In the genomic region with DNA sequence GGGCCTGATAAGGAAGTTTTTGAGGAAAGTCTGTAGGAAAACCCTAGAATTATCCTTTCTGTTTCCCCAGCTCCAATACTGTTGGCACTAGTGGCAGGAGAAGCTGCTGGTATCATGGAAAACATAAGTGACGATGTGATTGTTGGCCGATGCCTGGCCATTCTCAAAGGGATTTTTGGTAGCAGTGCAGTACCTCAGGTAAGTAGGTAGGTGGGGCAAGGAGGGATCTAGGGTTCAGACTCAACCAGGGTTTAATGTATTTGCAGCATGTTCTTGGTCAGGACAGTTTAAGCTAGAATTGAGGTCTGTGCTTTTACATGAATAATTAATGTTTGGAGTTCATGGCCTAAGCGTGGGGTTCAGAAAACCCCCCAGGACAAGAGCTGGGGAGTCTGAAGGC, we compare ENCODE assay signal across 9 cellular contexts.
DNase-seq lines count a peak whose midpoint lies in the region; ATAC-seq, FAIRE-seq and TF ChIP-seq lines count a peak whose summit lies in the region.
"Had no signal": no experiment of that assay in that cellular context is flagged by ENCODE, and none has a peak within 500 bp of the region (broad histone marks: within the 10 kb centered on the region; RNA-seq: fewer than 3 reads in every experiment).

No MANE protein-coding gene starts in this region.

- DNase-seq in HuH-7 (ENCODE audit: low spot score) (peak; percentile 13), left lobe of liver (ENCODE audit: low spot score) (no peak), mesenteric fat pad (ENCODE audit: low spot score) (no peak), D721Med (ENCODE audit: insufficient read length, low spot score) (no peak)
- DNase-seq: NCI-H1417 treated with DMSO at 0.1 percent for 48 hours had no signal

- no peaks in the 10 kb centered on the region for H3K9me2 ChIP-seq in DOHH2 (replicated peaks; ENCODE audit: control insufficient read depth, low read length)

- no peak overlapping the region for H3K4me3 ChIP-seq in DOHH2 (ENCODE audit: low read length)

- H3K36me3 Mint-ChIP-seq in brain: peaks cover 80% of the 10 kb centered on the region

- no peaks in the 10 kb centered on the region for H3K27me3 ChIP-seq in DOHH2 (ENCODE audit: control insufficient read depth, low read length)

- no peak overlapping the region for H3K4me2 ChIP-seq in DOHH2 (ENCODE audit: low read length)

- H3K36me3 ChIP-seq in DOHH2 (ENCODE audit: control insufficient read depth, low read length): peaks cover 96% of the 10 kb centered on the region

- TF ChIP-seq CTCF in DOHH2 (IDR thresholded peaks at IDR 0.05; ENCODE audit: low read depth, low read length, poor library complexity, severe bottlenecking): peak; percentile 21
- peak; percentile 18 to 23 for TF ChIP-seq CTCF in brain (conservative IDR thresholded peaks at IDR 0.05)
- no peak for TF ChIP-seq CTCF in D721Med (IDR thresholded peaks at IDR 0.05; ENCODE audit: insufficient read depth, missing control alignments)

- H3K27ac Mint-ChIP-seq in brain: peak overlapping the region in 1 of 5 experiments; percentile 69

- H3K9me3 Mint-ChIP-seq in brain: no peaks in the 10 kb centered on the region

- no peaks in the 10 kb centered on the region for H3F3A ChIP-seq in DOHH2 (ENCODE audit: control insufficient read depth, insufficient read depth)

- FAIRE-seq in D721Med (lab: Jason Lieb, UNC): no peak

- ATAC-seq in left lobe of liver: peak; percentile 27
- ATAC-seq in HG02642 (IDR thresholded peaks at IDR 0.05; ENCODE audit: poor library complexity, unreplicated experiment): no peak
- no peak for ATAC-seq in GM21786 (IDR thresholded peaks at IDR 0.05; ENCODE audit: unreplicated experiment)

- no peak overlapping the region for H3K27ac ChIP-seq in DOHH2 (ENCODE audit: low read depth, low read length)

- no peaks in the 10 kb centered on the region for H3K27me3 Mint-ChIP-seq in brain

- no peak overlapping the region for H3K4me3 Mint-ChIP-seq in brain

- no peaks in the 10 kb centered on the region for H3K4me1 ChIP-seq in DOHH2 (ENCODE audit: control insufficient read depth, low read length)

- no peaks in the 10 kb centered on the region for H3K9me3 ChIP-seq in DOHH2 (ENCODE audit: control insufficient read depth, insufficient read depth, low read length)

- peaks cover 10% of the 10 kb centered on the region for H3K4me1 Mint-ChIP-seq in brain

- H4K20me1 ChIP-seq in DOHH2 (ENCODE audit: control insufficient read depth, insufficient read depth, low read depth, low read length): no peaks in the 10 kb centered on the region

- H3K79me2 ChIP-seq in DOHH2 (ENCODE audit: control insufficient read depth, low read length): no peaks in the 10 kb centered on the region
